ENCODE assay signal across 24 cellular contexts in genomic region chr2:112321375-112322320, GRCh38. TPM values are rescaled to one million over a fixed set of nuclear protein-coding genes. Genes with fewer than 3 reads are reported as not detected.
DNase-seq lines count a peak whose midpoint lies in the region; ATAC-seq and TF ChIP-seq lines count a peak whose summit lies in the region.
"Had no signal": no experiment of that assay in that cellular context is flagged by ENCODE, and none has a peak within 500 bp of the region (broad histone marks: within the 10 kb centered on the region; RNA-seq: fewer than 3 reads in every experiment).

No MANE protein-coding gene starts in this region.

- peaks cover 21% of the 10 kb centered on the region for H3K4me1 ChIP-seq in ACC112 (ENCODE audit: control insufficient read depth, insufficient read depth, low read length, unreplicated experiment)
- H3K4me1 ChIP-seq in adipocyte (ENCODE audit: control insufficient read depth, insufficient read depth, low read length), result peaks cover 25% of the 10 kb centered on the region
- peaks cover 0 to 1% of the 10 kb centered on the region in 2 donors for H3K4me1 ChIP-seq in aorta (ENCODE audit: control insufficient read depth in 1 of 2, insufficient read depth in 2 of 2, low read length in 2 of 2)
- H3K4me1 ChIP-seq: BLaER1, uterus had no signal

- H3K36me3 ChIP-seq in ACC112 (ENCODE audit: insufficient read depth, low read length), result no peaks in the 10 kb centered on the region
- peaks cover 17% of the 10 kb centered on the region for H3K36me3 ChIP-seq in adipocyte (ENCODE audit: control insufficient read depth, insufficient read depth, low read length, severe bottlenecking)
- H3K36me3 ChIP-seq in aorta (ENCODE audit: control insufficient read depth in 1 of 2, insufficient read depth in 2 of 2, low read length in 1 of 2), result peaks cover 0 to 2% of the 10 kb centered on the region in 2 donors
- H3K36me3 ChIP-seq: uterus had no signal

- H3K9me3 ChIP-seq in adipocyte (ENCODE audit: control insufficient read depth, low read length) (no peaks in the 10 kb centered on the region), aorta (ENCODE audit: control insufficient read depth, low read length) (no peaks in the 10 kb centered on the region)
- H3K9me3 ChIP-seq: Caco-2, esophagus muscularis mucosa, uterus had no signal

- DNase-seq in adipocyte (ENCODE audit: low read depth) (peak; percentile 39), dedifferentiated amniotic fluid mesenchymal stem cell (ENCODE audit: extremely low spot score) (peak; percentile 31), lung microvascular endothelial cell (ENCODE audit: low read depth in 2 of 2) (peak; percentile 3 to 13), NCI-H2196 treated with DMSO at 0.1 percent for 48 hours (lab: John Stamatoyannopoulos, UW; ENCODE audit: unreplicated experiment) (no peak), HEK293T (ENCODE audit: extremely low spot score) (no peak), NCI-H1092 treated with DMSO at 0.1 percent for 48 hours (lab: John Stamatoyannopoulos, UW) (no peak), aorta (no peak)
- DNase-seq: ACHN; activated B cell treated with CpG ODN at 0.5 μM for 24 hours; activated CD4-positive, alpha-beta T cell treated with anti-CD3 and anti-CD28 coated beads, Interleukin-2, amount 50 U/mL, for 48 hours; activated CD8-positive, alpha-beta memory T cell treated with anti-CD3 and anti-CD28 coated beads, Interleukin-2, amount 50 U/mL, for 4 hours; Caco-2; DMS79; NCI-H1105; NCI-H2029; NCI-H446; stimulated activated CD4-positive, alpha-beta T cell treated with anti-CD3 and anti-CD28 coated beads, Interleukin-4, amount 100 ng/mL, for 1 hour; stimulated activated naive B cell treated with anti-CD40 and anti-IgM and Interleukin-4, amounts not matched to agents 10 μg/mL and 1 μg/mL and 100 μg/mL, for 72 hours; uterus had no signal

- H3K4me3 ChIP-seq in ACC112 (ENCODE audit: low read depth, low read length) (no peak overlapping the region), adipocyte (ENCODE audit: low read length) (no peak overlapping the region), aorta (ENCODE audit: low read length in 2 of 2) (no peak overlapping the region)
- H3K4me3 ChIP-seq: BLaER1, esophagus muscularis mucosa, GM12878, uterus had no signal

- ATAC-seq in aorta (ENCODE audit: low FRiP score), result no peak
- ATAC-seq: activated naive CD4-positive, alpha-beta T cell treated with anti-CD3 and anti-CD28 coated beads, Interleukin-2, amount 50 U/mL, for 72 hours; GM12878; stimulated activated naive B cell treated with anti-CD40 and anti-IgM and Interleukin-4, amounts not matched to agents 10 μg/mL and 1 μg/mL and 100 μg/mL, for 72 hours had no signal

- POLR2A ChIA-PET in HEK293T (lab: Yijun Ruan, JAX), result no interaction called here

- H3K27ac ChIP-seq in ACC112 (ENCODE audit: low read depth, low read length) (peak overlapping the region; percentile 87), aorta (ENCODE audit: low read depth in 1 of 2, low read length in 2 of 2) (peak overlapping the region in 1 of 2 donors; percentile 76)
- H3K27ac ChIP-seq: BLaER1, esophagus muscularis mucosa, uterus had no signal

- H3K79me2 ChIP-seq in ACC112 (ENCODE audit: control insufficient read depth, insufficient read depth, low read length, unreplicated experiment), result no peaks in the 10 kb centered on the region

- H2AFZ ChIP-seq in ACC112 (ENCODE audit: low read length, unreplicated experiment), result no peak overlapping the region

- CTCF ChIA-PET in HEK293T (lab: Yijun Ruan, JAX), result no interaction called here

- no peak overlapping the region for H3K9ac ChIP-seq in adipocyte (ENCODE audit: low read length)
- H3K9ac ChIP-seq: BLaER1 had no signal

- H3K27me3 ChIP-seq in ACC112 (ENCODE audit: insufficient read depth, low read length), result no peaks in the 10 kb centered on the region
- H3K27me3 ChIP-seq in adipocyte (replicated peaks; ENCODE audit: control insufficient read depth, insufficient read depth, low read length), result no peaks in the 10 kb centered on the region
- H3K27me3 ChIP-seq in aorta (ENCODE audit: control insufficient read depth in 1 of 2, insufficient read depth in 2 of 2, low read length in 1 of 2), result no peaks in the 10 kb centered on the region
- H3K27me3 ChIP-seq: BLaER1, esophagus muscularis mucosa, uterus had no signal

- intact Hi-C loops in aorta (cut with DNase I), result no loop called here

- 5 to 6% methylated on average over 3 of the region's 3 CpGs for WGBS in aorta, 2 donors

TF ChIP-seq in HEK293T, 16 proteins besides CTCF, POLR2A, EP300 and RAD21:
- TF ChIP-seq CTBP1 (IDR thresholded peaks at IDR 0.05; ENCODE audit: borderline replicate concordance) (no peak), TARDBP (IDR thresholded peaks at IDR 0.05) (no peak), L3MBTL2 (conservative IDR thresholded peaks at IDR 0.05) (no peak), SUZ12 (IDR thresholded peaks at IDR 0.05) (no peak), PKNOX1 (IDR thresholded peaks at IDR 0.05) (no peak), SP1 (IDR thresholded peaks at IDR 0.05) (no peak), FOXM1 (IDR thresholded peaks at IDR 0.05; ENCODE audit: borderline replicate concordance) (no peak), ARNT (IDR thresholded peaks at IDR 0.05) (no peak)

RNA-seq across cellular contexts. Expression of gene ZC3H6, which starts 46.3 kb away (rescaled TPM):
- total RNA-seq in lung microvascular endothelial cell, result 1.2 and 1.5 TPM in 2 replicates
- total RNA-seq in aorta, result 10 to 100 TPM; 16.2 to 18.2 TPM
- 1 to 10 TPM; 2.3 to 3.5 TPM for polyA plus RNA-seq in aorta

Comparison
In these comparisons a context has a peak if more than half of its experiments do, and no peak if none do; other contexts are left out.
1. DNase-seq: peak in adipocyte (single experiment), dedifferentiated amniotic fluid mesenchymal stem cell (single experiment) and lung microvascular endothelial cell (2 of 2); none in NCI-H2196 treated with DMSO at 0.1 percent for 48 hours (single experiment), HEK293T (single experiment), NCI-H1092 treated with DMSO at 0.1 percent for 48 hours (single experiment) and aorta (0 of 2).